Comparison of ENCODE assay signal across 7 cellular contexts in the genomic region with DNA sequence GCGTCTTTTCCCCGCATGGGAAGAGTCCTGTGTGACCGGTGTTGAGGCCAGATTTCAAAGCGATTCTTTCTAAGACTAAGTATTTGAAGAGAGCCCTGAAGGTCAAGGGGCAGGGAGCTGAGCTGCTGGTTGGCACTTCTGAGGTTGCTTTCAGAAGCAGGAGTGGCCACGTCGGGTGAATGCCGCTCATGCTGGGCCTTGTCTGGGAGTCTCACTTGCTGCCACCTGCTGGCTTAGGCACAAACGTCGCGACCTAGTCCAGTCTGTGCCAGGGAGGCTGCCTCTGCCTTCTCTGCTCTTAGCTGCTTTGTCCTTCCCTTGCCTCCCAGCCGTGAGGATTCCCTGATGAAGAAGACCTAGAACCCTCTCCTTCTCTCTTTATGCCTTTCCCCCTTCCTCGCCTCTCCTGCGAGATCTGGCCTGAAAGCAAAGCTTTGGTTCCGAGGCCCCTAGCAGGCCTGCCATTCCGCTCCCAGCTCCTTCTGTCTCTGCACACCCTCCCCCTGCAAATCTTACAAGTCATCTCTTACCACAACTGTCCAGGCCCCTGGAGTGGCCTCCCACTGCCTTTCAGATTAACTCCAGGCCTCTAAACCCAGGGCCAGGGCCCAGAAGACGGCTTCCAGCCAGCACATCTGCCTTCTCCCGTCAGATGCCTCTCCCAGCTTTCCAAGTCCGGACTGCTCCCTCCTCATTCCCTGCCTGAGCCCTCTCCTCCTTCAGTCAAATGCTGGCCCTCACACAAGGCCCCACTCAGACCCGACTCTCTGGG.
DNase-seq lines count a peak whose midpoint lies in the region; ATAC-seq and TF ChIP-seq lines count a peak whose summit lies in the region.

No MANE protein-coding gene starts in this region.

- no peak for DNase-seq in GM06990 (ENCODE audit: extremely low read depth, insufficient read length)
- DNase-seq in MV-4-11 (lab: John Stamatoyannopoulos, UW): peak; percentile 62
- peak; percentile 70 for DNase-seq in activated CD8-positive, alpha-beta memory T cell treated with anti-CD3 and anti-CD28 coated beads, Interleukin-2, amount 50 U/mL, for 48 hours
- peak; percentile 52 for DNase-seq in germinal center (ENCODE audit: low spot score)
- peak; percentile 73 for DNase-seq in pons (ENCODE audit: low spot score)

- peak; percentile 56 for TF ChIP-seq CTCF in GM06990 (IDR thresholded peaks at IDR 0.05; ENCODE audit: insufficient read depth, low read length, poor library complexity, severe bottlenecking)

- H3K36me3 ChIP-seq in GM06990 (ENCODE audit: control insufficient read depth, insufficient read depth, low read length): peaks cover 11% of the 10 kb centered on the region

- H3K4me3 ChIP-seq in GM06990 (replicated peaks; ENCODE audit: low read depth, low read length): no peak overlapping the region

- no peaks in the 10 kb centered on the region for H3K27me3 ChIP-seq in GM06990 (replicated peaks; ENCODE audit: control insufficient read depth, insufficient read depth, low read length)

- ATAC-seq in GM19324 (IDR thresholded peaks at IDR 0.05; ENCODE audit: low FRiP score, unreplicated experiment) (no peak), GM21528 (IDR thresholded peaks at IDR 0.05; ENCODE audit: low FRiP score, unreplicated experiment) (no peak)
